In genomic region chr14:81164167-81164774, GRCh38 we compare ENCODE assay signal across 8 cellular contexts. TPM values are rescaled to one million over a fixed set of nuclear protein-coding genes. Genes with fewer than 3 reads are reported as not detected.
DNase-seq lines count a peak whose midpoint lies in the region; TF ChIP-seq lines count a peak whose summit lies in the region.

No MANE protein-coding gene starts in this region.

- no peak overlapping the region for H3K4me3 ChIP-seq in OCI-LY1 (ENCODE audit: low read depth, low read length, poor library complexity, severe bottlenecking)
- no peak overlapping the region for H3K4me3 ChIP-seq in left ventricle myocardium inferior

- no peak overlapping the region for H2AK5ac ChIP-seq in H9 (ENCODE audit: insufficient read length, low read length)

- no CpG with 5 or more reads among the region's 1 CpG for WGBS in H9 (ENCODE audit: extremely low coverage, insufficient read length, low lambda C conversion rate)

- H3K9me2 ChIP-seq in OCI-LY1 (ENCODE audit: low read depth, low read length) = no peaks in the 10 kb centered on the region

- TF ChIP-seq CTCF in H9 (conservative IDR thresholded peaks at IDR 0.05) = peak; percentile 92
- TF ChIP-seq CTCF in OCI-LY1 (IDR thresholded peaks at IDR 0.05; ENCODE audit: low read length) = peak; percentile 76
- TF ChIP-seq CTCF in left ventricle myocardium inferior (IDR thresholded peaks at IDR 0.05; ENCODE audit: borderline replicate concordance) = peak; percentile 57

- no peaks in the 10 kb centered on the region for H3K9me3 Mint-ChIP-seq in H9

- H3K23ac ChIP-seq in H9 (ENCODE audit: insufficient read length, low read depth, low read length) = no peak overlapping the region

- no peak overlapping the region for H2BK5ac ChIP-seq in H9 (ENCODE audit: insufficient read length, low read length)

- no peak overlapping the region for H3K18ac ChIP-seq in H9 (ENCODE audit: insufficient read length, low read depth, low read length)

- H3K4me3 Mint-ChIP-seq in H9 = no peak overlapping the region

- H3T11ph ChIP-seq in H9 (ENCODE audit: low read length) = no peak overlapping the region

- H2BK20ac ChIP-seq in H9 (ENCODE audit: low read depth, low read length, poor library complexity, severe bottlenecking) = no peak overlapping the region

- no peaks in the 10 kb centered on the region for H3K23me2 ChIP-seq in H9 (ENCODE audit: insufficient read length, low read depth, low read length, poor library complexity, severe bottlenecking)

- H3K27ac ChIP-seq in H9 (ENCODE audit: insufficient read length, low read depth, low read length) = no peak overlapping the region
- peak overlapping the region; percentile 66 for H3K27ac ChIP-seq in KOPT-K1 (ENCODE audit: low read depth, low read length, poor library complexity, severe bottlenecking)
- no peak overlapping the region for H3K27ac ChIP-seq in OCI-LY1 (ENCODE audit: low read depth, low read length, poor library complexity, severe bottlenecking)
- no peak overlapping the region for H3K27ac ChIP-seq in left ventricle myocardium inferior (replicated peaks)

- H3K4me2 ChIP-seq in H9 (ENCODE audit: insufficient read depth, insufficient read length, low read length) (no peak overlapping the region), OCI-LY1 (ENCODE audit: low read length) (no peak overlapping the region)

- intact Hi-C loops in left ventricle myocardium inferior (cut with micrococcal nuclease) = no loop called here

- no peak overlapping the region for H4K5ac ChIP-seq in H9 (ENCODE audit: insufficient read length, low read depth, low read length)

- no peak overlapping the region for H2BK120ac ChIP-seq in H9 (ENCODE audit: low read depth, low read length, poor library complexity, severe bottlenecking)

- H3K36me3 Mint-ChIP-seq in H9 (ENCODE audit: insufficient read depth in 1 of 3, low read depth in 3 of 3) = no peaks in the 10 kb centered on the region

- H3K9me3 ChIP-seq in H9 (ENCODE audit: control insufficient read depth, low read depth, low read length) = no peaks in the 10 kb centered on the region
- H3K9me3 ChIP-seq in KOPT-K1 (ENCODE audit: insufficient read depth, low read length, poor library complexity, severe bottlenecking) = no peaks in the 10 kb centered on the region
- H3K9me3 ChIP-seq in OCI-LY1 (ENCODE audit: low read length) = no peaks in the 10 kb centered on the region
- H3K9me3 ChIP-seq in left ventricle myocardium inferior (replicated peaks) = no peaks in the 10 kb centered on the region

- H3K27me3 Mint-ChIP-seq in H9 (ENCODE audit: low read depth) = no peaks in the 10 kb centered on the region

- no peak overlapping the region for H4K91ac ChIP-seq in H9 (ENCODE audit: insufficient read length, low read depth, low read length)

- H4K20me1 ChIP-seq in H9 (ENCODE audit: control insufficient read depth, insufficient read depth, insufficient read length) (no peaks in the 10 kb centered on the region), OCI-LY1 (ENCODE audit: insufficient read depth, low read length) (no peaks in the 10 kb centered on the region)

- no peak overlapping the region for H2BK15ac ChIP-seq in H9 (ENCODE audit: low read depth, low read length)

- no peak overlapping the region for H2BK12ac ChIP-seq in H9 (ENCODE audit: insufficient read length, low read depth, low read length)

- H3K56ac ChIP-seq in H9 (ENCODE audit: insufficient read length, low read depth, low read length) = no peak overlapping the region

- DNase-seq in SKM-1 treated with dmso at 0.1 percent for 144 hours (lab: John Stamatoyannopoulos, UW; ENCODE audit: unreplicated experiment) (peak; percentile 1), SKM-1 (lab: John Stamatoyannopoulos, UW; ENCODE audit: unreplicated experiment) (no peak), H9 (peak; percentile 91), left ventricle myocardium inferior (no peak)
- DNase-seq in activated naive CD4-positive, alpha-beta T cell treated with Interleukin-2 at 50 U/mL for 16 hours = peak; percentile 56
- peak; percentile 19 to 50 for DNase-seq in stimulated activated CD4-positive, alpha-beta T cell treated with anti-CD3 and anti-CD28 coated beads, Interleukin-12 subunit alpha, Interleukin-12 subunit beta, amount 100 ng/mL, for 24 hours (ENCODE audit: low read depth in 2 of 2)

- peaks cover 4 to 6% of the 10 kb centered on the region in 2 experiments for H3K4me1 Mint-ChIP-seq in H9

- no peaks in the 10 kb centered on the region for H3K27me3 ChIP-seq in H9 (ENCODE audit: insufficient read depth, low read length)
- no peaks in the 10 kb centered on the region for H3K27me3 ChIP-seq in OCI-LY1 (ENCODE audit: insufficient read depth, low read length)
- H3K27me3 ChIP-seq in left ventricle myocardium inferior (ENCODE audit: low read depth) = no peaks in the 10 kb centered on the region

- H3F3A ChIP-seq in OCI-LY1 (ENCODE audit: insufficient read depth, low read length) = no peaks in the 10 kb centered on the region

- no peak overlapping the region for H3K27ac Mint-ChIP-seq in H9

- H3K79me1 ChIP-seq in H9 (ENCODE audit: insufficient read depth, low read depth, low read length, poor library complexity, severe bottlenecking) = no peaks in the 10 kb centered on the region

- no peak overlapping the region for H3K4ac ChIP-seq in H9 (ENCODE audit: low read depth, low read length)

- H4K8ac ChIP-seq in H9 (replicated peaks; ENCODE audit: insufficient read length, low read depth, low read length) = no peak overlapping the region

- H3K36me3 ChIP-seq in KOPT-K1 (ENCODE audit: insufficient read depth, low read length) (no peaks in the 10 kb centered on the region), OCI-LY1 (ENCODE audit: insufficient read depth, low read length) (no peaks in the 10 kb centered on the region), left ventricle myocardium inferior (no peaks in the 10 kb centered on the region)

- H2AFZ ChIP-seq in H9 (ENCODE audit: low read length) = no peak overlapping the region
- H2AFZ ChIP-seq in OCI-LY1 (ENCODE audit: low read length) = no peak overlapping the region

- H3K4me1 ChIP-seq in H9 (ENCODE audit: insufficient read depth, low read length) = no peaks in the 10 kb centered on the region
- peaks cover 3% of the 10 kb centered on the region for H3K4me1 ChIP-seq in OCI-LY1 (ENCODE audit: insufficient read depth, low read length, severe bottlenecking)
- peaks cover 2% of the 10 kb centered on the region for H3K4me1 ChIP-seq in left ventricle myocardium inferior

- H3K9ac ChIP-seq in H9 (ENCODE audit: extremely low read depth, insufficient read length, low read length) (no peak overlapping the region), OCI-LY1 (ENCODE audit: low read length) (no peak overlapping the region)

- H3K14ac ChIP-seq in H9 (ENCODE audit: insufficient read depth, low read length) = no peak overlapping the region

- H3K79me2 ChIP-seq in H9 (ENCODE audit: insufficient read depth, low read length) = no peaks in the 10 kb centered on the region
- no peaks in the 10 kb centered on the region for H3K79me2 ChIP-seq in OCI-LY1 (ENCODE audit: insufficient read depth, low read length)

RNA-seq across cellular contexts. Expression of gene GTF2A1, which starts 56.5 kb away (rescaled TPM):
- total RNA-seq in H9 (2021) = 40.1 and 43.0 TPM in 2 replicates
- total RNA-seq in left ventricle myocardium inferior = 20.8 TPM

Comparison
In these comparisons a context has a peak if more than half of its experiments do, and no peak if none do; other contexts are left out.
1. DNase-seq: peak in SKM-1 treated with dmso at 0.1 percent for 144 hours (single experiment), H9 (single experiment), activated naive CD4-positive, alpha-beta T cell treated with Interleukin-2 at 50 U/mL for 16 hours (single experiment) and stimulated activated CD4-positive, alpha-beta T cell treated with anti-CD3 and anti-CD28 coated beads, Interleukin-12 subunit alpha, Interleukin-12 subunit beta, amount 100 ng/mL, for 24 hours (2 of 2); none in SKM-1 (single experiment) and left ventricle myocardium inferior (single experiment).
2. Peak in every context shown above with its lines, with median percentiles within 50 percentile points of each other: CTCF ChIP-seq.